In genomic region chr9:120408680-120409258, GRCh38 we compare ENCODE assay signal across 15 cellular contexts.
DNase-seq lines count a peak whose midpoint lies in the region; ATAC-seq and TF ChIP-seq lines count a peak whose summit lies in the region.
"Had no signal": no experiment of that assay in that cellular context is flagged by ENCODE, and none has a peak within 500 bp of the region (broad histone marks: within the 10 kb centered on the region; RNA-seq: fewer than 3 reads in every experiment).

No MANE protein-coding gene starts in this region.

- H3K27ac Mint-ChIP-seq in central memory CD8-positive, alpha-beta T cell (ENCODE audit: low read depth) = peak overlapping the region; percentile 4
- H3K27ac Mint-ChIP-seq in neural crest cell (ENCODE audit: unreplicated experiment) = peak overlapping the region; percentile 58
- H3K27ac Mint-ChIP-seq: B cell had no signal

- no peak overlapping the region for H3K4me3 ChIP-seq in left ventricle myocardium inferior
- H3K4me3 ChIP-seq: GM23248 had no signal

- no peak overlapping the region for H3K27ac ChIP-seq in left ventricle myocardium inferior (replicated peaks)
- H3K27ac ChIP-seq: GM23248, HL-60 had no signal

- no peaks in the 10 kb centered on the region for H3K27me3 ChIP-seq in left ventricle myocardium inferior (ENCODE audit: low read depth)

- H3K36me3 ChIP-seq in left ventricle myocardium inferior = peaks cover 71% of the 10 kb centered on the region

- H3K4me1 Mint-ChIP-seq in central memory CD8-positive, alpha-beta T cell = peaks cover 6% of the 10 kb centered on the region
- H3K4me1 Mint-ChIP-seq in neural crest cell = peaks cover 4% of the 10 kb centered on the region
- H3K4me1 Mint-ChIP-seq: B cell had no signal

- no peaks in the 10 kb centered on the region for H3K9me3 ChIP-seq in left ventricle myocardium inferior (replicated peaks)

- H3K36me3 Mint-ChIP-seq in central memory CD8-positive, alpha-beta T cell (ENCODE audit: insufficient read depth) = peaks cover 53% of the 10 kb centered on the region
- peaks cover 21% of the 10 kb centered on the region for H3K36me3 Mint-ChIP-seq in neural crest cell (ENCODE audit: low read depth)

- no peaks in the 10 kb centered on the region for H3K9me3 Mint-ChIP-seq in central memory CD8-positive, alpha-beta T cell
- H3K9me3 Mint-ChIP-seq in neural crest cell = no peaks in the 10 kb centered on the region
- H3K9me3 Mint-ChIP-seq: CD4-positive, alpha-beta memory T cell had no signal

- no peak overlapping the region for H3K4me3 Mint-ChIP-seq in central memory CD8-positive, alpha-beta T cell
- H3K4me3 Mint-ChIP-seq in neural crest cell = no peak overlapping the region
- H3K4me3 Mint-ChIP-seq: B cell; CD4-positive, alpha-beta memory T cell had no signal

- TF ChIP-seq CTCF in left ventricle myocardium inferior (IDR thresholded peaks at IDR 0.05; ENCODE audit: borderline replicate concordance) = no peak
- TF ChIP-seq CTCF in neural crest cell (conservative IDR thresholded peaks at IDR 0.05) = no peak

- H3K27me3 Mint-ChIP-seq in central memory CD8-positive, alpha-beta T cell = no peaks in the 10 kb centered on the region
- no peaks in the 10 kb centered on the region for H3K27me3 Mint-ChIP-seq in neural crest cell (ENCODE audit: low read depth)
- H3K27me3 Mint-ChIP-seq: B cell; CD4-positive, alpha-beta memory T cell had no signal

- H3K4me1 ChIP-seq in left ventricle myocardium inferior = peaks cover 44% of the 10 kb centered on the region

- intact Hi-C loops in left ventricle myocardium superior (cut with micrococcal nuclease) = no loop called here
- intact Hi-C loops in left ventricle myocardium inferior (cut with micrococcal nuclease) = no loop called here

- DNase-seq in left ventricle myocardium superior (no peak), left ventricle myocardium inferior (no peak), neural crest cell (ENCODE audit: low read depth, low spot score) (no peak), NCI-H1694 (lab: John Stamatoyannopoulos, UW) (no peak), CD1c-positive myeloid dendritic cell (ENCODE audit: extremely low spot score) (no peak), dedifferentiated amniotic fluid mesenchymal stem cell (ENCODE audit: extremely low spot score) (no peak)
- DNase-seq in central memory CD8-positive, alpha-beta T cell (ENCODE audit: low spot score in 2 of 2) = no peak
- DNase-seq: C1 segment of cervical spinal cord; CD4-positive, alpha-beta memory T cell; DMS79 treated with DMSO at 0.1 percent for 48 hours; EL; GM23248; H7 had no signal

- ATAC-seq in left ventricle myocardium superior = peak; percentile 37
- no peak for ATAC-seq in central memory CD8-positive, alpha-beta T cell (replicated peaks; ENCODE audit: extremely low read depth, poor library complexity, severe bottlenecking)
